Comparison of ENCODE assay signal across 25 cellular contexts in genomic region chr14:104063998-104064397, GRCh38. TPM values are rescaled to one million over a fixed set of nuclear protein-coding genes. Genes with fewer than 3 reads are reported as not detected.
"Had no signal": no experiment of that assay in that cellular context is flagged by ENCODE, and none has a peak within 500 bp of the region (broad histone marks: within the 10 kb centered on the region; RNA-seq: fewer than 3 reads in every experiment).

No MANE protein-coding gene starts in this region.

- H3K36me3 ChIP-seq: heart left ventricle, left ventricle myocardium inferior, right atrium auricular region, right lobe of liver, stomach, thoracic aorta, tibial artery, uterus had no signal

- H3K4me3 Mint-ChIP-seq: immature natural killer cell; mesothelial cell of epicardium; naive thymus-derived CD4-positive, alpha-beta T cell; natural killer cell treated with Interleukin-12 subunit alpha and Interleukin-12 subunit beta and Interleukin-15 and Interleukin-18, amount 100 ng/mL, for 72 hours; stimulated activated naive B cell treated with anti-CD40 and anti-IgM and Interleukin-4, amounts not matched to agents 10 μg/mL and 1 μg/mL and 100 μg/mL, for 72 hours had no signal

- DNase-seq: heart left ventricle; hypothalamus; immature natural killer cell; kidney; left ventricle myocardium inferior; mesendoderm; naive thymus-derived CD4-positive, alpha-beta T cell; psoas muscle; right lobe of liver; stimulated activated CD4-positive, alpha-beta T cell treated with anti-CD3 and anti-CD28 coated beads, Interleukin-1b, Interleukin-23, amount 100 ng/mL, for 48 hours; stimulated activated CD4-positive, alpha-beta T cell treated with anti-CD3 and anti-CD28 coated beads, Interleukin-2, amount 100 ng/mL, for 48 hours; stimulated activated naive B cell treated with anti-CD40 and anti-IgM and Interleukin-4, amounts not matched to agents 10 μg/mL and 1 μg/mL and 100 μg/mL, for 72 hours; stimulated activated naive CD8-positive, alpha-beta T cell treated with anti-CD3 and anti-CD28 coated beads, Interleukin-15, Interleukin-2, amounts not matched to agents 100 U/mL and 50 U/mL, for 24 hours; stomach; tibial artery; trophoblast cell; uterus had no signal

- H3K9me3 ChIP-seq: psoas muscle, right lobe of liver, thoracic aorta, uterus had no signal

- H3K4me1 Mint-ChIP-seq: immature natural killer cell; mesothelial cell of epicardium; naive thymus-derived CD4-positive, alpha-beta T cell; stimulated activated naive B cell treated with anti-CD40 and anti-IgM and Interleukin-4, amounts not matched to agents 10 μg/mL and 1 μg/mL and 100 μg/mL, for 72 hours had no signal

- H3K27ac ChIP-seq: heart left ventricle, left ventricle myocardium inferior, parathyroid adenoma, psoas muscle, right atrium auricular region, right lobe of liver, stomach, thoracic aorta, tibial artery, uterus had no signal

- H3K27ac Mint-ChIP-seq: immature natural killer cell; mesothelial cell of epicardium; naive thymus-derived CD4-positive, alpha-beta T cell; natural killer cell treated with Interleukin-12 subunit alpha and Interleukin-12 subunit beta and Interleukin-15 and Interleukin-18, amount 100 ng/mL, for 72 hours; stimulated activated naive B cell treated with anti-CD40 and anti-IgM and Interleukin-4, amounts not matched to agents 10 μg/mL and 1 μg/mL and 100 μg/mL, for 72 hours had no signal

- ATAC-seq: heart left ventricle; naive thymus-derived CD4-positive, alpha-beta T cell; natural killer cell treated with Interleukin-12 subunit alpha and Interleukin-12 subunit beta and Interleukin-15 and Interleukin-18, amount 100 ng/mL, for 72 hours; psoas muscle; right lobe of liver; stimulated activated naive B cell treated with anti-CD40 and anti-IgM and Interleukin-4, amounts not matched to agents 10 μg/mL and 1 μg/mL and 100 μg/mL, for 72 hours; stimulated activated naive CD8-positive, alpha-beta T cell treated with anti-CD3 and anti-CD28 coated beads, Interleukin-15, Interleukin-2, amounts not matched to agents 100 U/mL and 50 U/mL, for 24 hours had no signal

- H3K27me3 ChIP-seq: right atrium auricular region, right lobe of liver, uterus had no signal

- H3K4me3 ChIP-seq: heart left ventricle, left ventricle myocardium inferior, lung, psoas muscle, right atrium auricular region, right lobe of liver, smooth muscle cell, stomach, thoracic aorta, tibial artery, uterus had no signal

- H3K4me1 ChIP-seq: heart left ventricle, left ventricle myocardium inferior, parathyroid adenoma, psoas muscle, right atrium auricular region, right lobe of liver, stomach, tibial artery, uterus had no signal

- H3K9me3 Mint-ChIP-seq: natural killer cell treated with Interleukin-12 subunit alpha and Interleukin-12 subunit beta and Interleukin-15 and Interleukin-18, amount 100 ng/mL, for 72 hours had no signal

- H3K36me3 Mint-ChIP-seq: mesothelial cell of epicardium had no signal

RNA-seq across cellular contexts. Expression of gene ASPG, which starts 21.5 kb away (rescaled TPM):
- total RNA-seq: myocyte; natural killer cell treated with Interleukin-12 subunit alpha and Interleukin-12 subunit beta and Interleukin-15 and Interleukin-18, amount 100 ng/mL, for 72 hours had no signal
